13 cellular contexts compared by ENCODE assay signal in the genomic region with DNA sequence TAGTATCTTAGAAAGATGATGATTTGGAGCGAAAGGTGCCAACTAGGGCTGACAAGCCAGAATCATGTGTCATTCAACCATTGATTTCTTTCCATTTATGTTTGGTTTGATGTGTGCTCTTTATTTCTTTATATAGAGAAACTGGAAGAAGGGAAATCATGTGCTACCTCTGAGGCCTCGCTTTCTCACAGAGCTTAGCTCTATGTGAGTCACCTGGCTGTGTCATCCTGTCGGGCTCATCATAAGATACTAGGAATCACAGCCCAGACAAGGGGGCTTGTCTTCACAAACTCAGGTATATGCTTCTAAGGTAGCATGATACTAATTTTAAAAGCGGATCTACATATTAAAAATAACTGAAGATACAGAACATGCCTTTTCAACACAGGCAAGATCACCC.
DNase-seq lines count a peak whose midpoint lies in the region; ATAC-seq and TF ChIP-seq lines count a peak whose summit lies in the region.
"Had no signal": no experiment of that assay in that cellular context is flagged by ENCODE, and none has a peak within 500 bp of the region (broad histone marks: within the 10 kb centered on the region; RNA-seq: fewer than 3 reads in every experiment).

No MANE protein-coding gene starts in this region.

- H3K27ac ChIP-seq in cingulate gyrus (ENCODE audit: low read depth, low read length): peak overlapping the region; percentile 89
- H3K27ac ChIP-seq: WERI-Rb-1 had no signal

- CTCF ChIA-PET in activated naive CD4-positive, alpha-beta T cell treated with anti-CD3 and anti-CD28 coated beads, Interleukin-2, amount 10 ng/mL, durations not matched to agents 7 days and 5 days (lab: Charles Lee): interaction anchor here (1.0 to 1.6 kb wide), 2 partner anchors 130 to 134 kb away, joined by 3 read pairs; no protein-coding TSS in a partner anchor
- CTCF ChIA-PET in GM10248 (lab: Yijun Ruan, JAX): interaction anchor here (1.1 to 3.4 kb wide), 2 partner anchors 62 to 134 kb away, joined by 3 to 24 read pairs; no protein-coding TSS in a partner anchor

- no peak for TF ChIP-seq CTCF in GM10248 (IDR thresholded peaks at IDR 0.05; ENCODE audit: control extremely low read depth, extremely low read depth, low read depth, missing control alignments)

- H3K4me2 ChIP-seq in skeletal muscle satellite cell (ENCODE audit: low read length): peak overlapping the region; percentile 13

- no peak overlapping the region for H3K4me3 Mint-ChIP-seq in activated naive CD4-positive, alpha-beta T cell treated with anti-CD3 and anti-CD28 coated beads, Interleukin-2, amount 10 ng/mL, durations not matched to agents 7 days and 5 days
- H3K4me3 Mint-ChIP-seq: neural crest cell had no signal

- POLR2A ChIA-PET in GM10248 (lab: Yijun Ruan, JAX): interaction anchor here (0.6 kb wide), 1 partner anchor 48 kb away, joined by 3 read pairs; no protein-coding TSS in a partner anchor

- H3K9me3 Mint-ChIP-seq in activated naive CD4-positive, alpha-beta T cell treated with anti-CD3 and anti-CD28 coated beads, Interleukin-2, amount 50 U/mL, for 72 hours: no peaks in the 10 kb centered on the region
- H3K9me3 Mint-ChIP-seq in activated naive CD4-positive, alpha-beta T cell treated with anti-CD3 and anti-CD28 coated beads, Interleukin-2, amount 10 ng/mL, durations not matched to agents 7 days and 5 days: no peaks in the 10 kb centered on the region

- H3K4me3 ChIP-seq in skeletal muscle satellite cell (ENCODE audit: low read length): no peak overlapping the region

- no peaks in the 10 kb centered on the region for H3K36me3 ChIP-seq in skeletal muscle satellite cell (ENCODE audit: insufficient read depth, low read length)
- H3K36me3 ChIP-seq: WERI-Rb-1 had no signal

- H3K4me1 Mint-ChIP-seq in activated naive CD4-positive, alpha-beta T cell treated with anti-CD3 and anti-CD28 coated beads, Interleukin-2, amount 10 ng/mL, durations not matched to agents 7 days and 5 days: no peaks in the 10 kb centered on the region

- H3K4me1 ChIP-seq in skeletal muscle satellite cell (ENCODE audit: control insufficient read depth, insufficient read depth, low read length): peaks cover 41% of the 10 kb centered on the region

- H3K9ac ChIP-seq in skeletal muscle satellite cell (ENCODE audit: low read depth, low read length): peak overlapping the region; percentile 5

- DNase-seq in activated naive CD4-positive, alpha-beta T cell treated with anti-CD3 and anti-CD28 coated beads, Interleukin-2, amount 50 U/mL, for 72 hours (ENCODE audit: low spot score in 2 of 2): no peak
- no peak for DNase-seq in activated naive CD4-positive, alpha-beta T cell treated with anti-CD3 and anti-CD28 coated beads, Interleukin-2, amount 10 ng/mL, durations not matched to agents 7 days and 5 days
- DNase-seq in NCI-H226 (peak; percentile 5), GM10248 (ENCODE audit: extremely low spot score) (no peak)
- DNase-seq: Calu3, NCI-H1092 had no signal

- no peaks in the 10 kb centered on the region for H3K27me3 Mint-ChIP-seq in activated naive CD4-positive, alpha-beta T cell treated with anti-CD3 and anti-CD28 coated beads, Interleukin-2, amount 10 ng/mL, durations not matched to agents 7 days and 5 days

- H3K9me3 ChIP-seq in skeletal muscle satellite cell (replicated peaks; ENCODE audit: low read length): no peaks in the 10 kb centered on the region

- peak overlapping the region in 1 of 2 donors; percentile 44 for H3K27ac Mint-ChIP-seq in activated naive CD4-positive, alpha-beta T cell treated with anti-CD3 and anti-CD28 coated beads, Interleukin-2, amount 50 U/mL, for 72 hours
- no peak overlapping the region for H3K27ac Mint-ChIP-seq in activated naive CD4-positive, alpha-beta T cell treated with anti-CD3 and anti-CD28 coated beads, Interleukin-2, amount 10 ng/mL, durations not matched to agents 7 days and 5 days

- no peaks in the 10 kb centered on the region for H3K27me3 ChIP-seq in skeletal muscle satellite cell (ENCODE audit: control insufficient read depth, insufficient read depth, low read length)

- H3K36me3 Mint-ChIP-seq in activated naive CD4-positive, alpha-beta T cell treated with anti-CD3 and anti-CD28 coated beads, Interleukin-2, amount 50 U/mL, for 72 hours: no peaks in the 10 kb centered on the region
- no peaks in the 10 kb centered on the region for H3K36me3 Mint-ChIP-seq in activated naive CD4-positive, alpha-beta T cell treated with anti-CD3 and anti-CD28 coated beads, Interleukin-2, amount 10 ng/mL, durations not matched to agents 7 days and 5 days

- ATAC-seq in activated naive CD4-positive, alpha-beta T cell treated with anti-CD3 and anti-CD28 coated beads, Interleukin-2, amount 50 U/mL, for 72 hours: peak; percentile 72 to 92
- ATAC-seq in GM18868 (IDR thresholded peaks at IDR 0.05; ENCODE audit: unreplicated experiment) (no peak), GM19351 (IDR thresholded peaks at IDR 0.05; ENCODE audit: unreplicated experiment) (no peak)
- ATAC-seq: right cardiac atrium had no signal

Comparison
In these comparisons a context has a peak if more than half of its experiments do, and no peak if none do; other contexts are left out.
1. ATAC-seq: peak in activated naive CD4-positive, alpha-beta T cell treated with anti-CD3 and anti-CD28 coated beads, Interleukin-2, amount 50 U/mL, for 72 hours (2 of 2); none in GM18868 (single experiment) and GM19351 (single experiment).